1 cellular context compared by ENCODE assay signal in the genomic region with DNA sequence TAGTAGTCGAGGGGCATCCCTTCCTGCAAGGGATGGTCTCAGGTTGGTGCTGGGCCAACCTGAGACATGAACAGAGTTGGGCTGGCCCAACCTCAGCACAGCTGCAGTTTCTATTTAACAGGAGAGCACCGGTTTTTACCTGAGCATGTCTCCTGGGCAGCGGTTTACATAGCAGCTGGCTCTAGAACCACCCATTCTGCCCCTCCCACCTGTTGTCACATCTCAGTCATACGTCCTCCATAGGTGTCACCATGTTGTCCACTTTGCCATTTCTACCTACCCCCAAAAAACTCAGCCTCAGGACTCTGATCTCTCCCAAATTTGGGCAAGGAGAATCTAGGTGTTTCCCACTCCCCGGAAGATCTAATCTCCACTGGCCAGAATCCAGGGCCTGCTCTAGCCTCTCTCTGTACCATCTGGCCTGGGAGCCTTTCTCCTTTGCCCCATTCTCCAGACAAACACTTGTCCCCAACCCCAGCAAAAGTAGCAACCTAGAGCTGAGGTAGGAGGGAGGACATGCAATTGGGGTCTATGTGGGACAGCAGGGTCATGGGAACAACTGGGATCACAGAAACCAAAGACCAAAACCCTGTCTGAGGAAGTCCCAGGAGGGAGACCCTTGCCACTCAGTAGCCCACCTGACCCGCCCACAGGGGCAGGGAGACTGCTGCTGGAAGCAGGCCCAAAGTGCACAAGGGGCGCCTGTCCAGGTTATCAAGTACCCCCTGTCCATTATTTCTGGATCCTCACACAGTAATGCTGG.
A peak's percentile ranks its signal among the peaks of the same experiment; 100 is the strongest.
TF ChIP-seq lines count a peak whose summit lies in the region.

No MANE protein-coding gene starts in this region.

TF ChIP-seq in HepG2, 621 proteins besides CTCF, POLR2A, EP300 and RAD21 (continued from another document and continues in another):
- TF ChIP-seq, protein P1, sequence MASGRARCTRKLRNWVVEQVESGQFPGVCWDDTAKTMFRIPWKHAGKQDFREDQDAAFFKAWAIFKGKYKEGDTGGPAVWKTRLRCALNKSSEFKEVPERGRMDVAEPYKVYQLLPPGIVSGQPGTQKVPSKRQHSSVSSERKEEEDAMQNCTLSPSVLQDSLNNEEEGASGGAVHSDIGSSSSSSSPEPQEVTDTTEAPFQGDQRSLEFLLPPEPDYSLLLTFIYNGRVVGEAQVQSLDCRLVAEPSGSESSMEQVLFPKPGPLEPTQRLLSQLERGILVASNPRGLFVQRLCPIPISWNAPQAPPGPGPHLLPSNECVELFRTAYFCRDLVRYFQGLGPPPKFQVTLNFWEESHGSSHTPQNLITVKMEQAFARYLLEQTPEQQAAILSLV (CRISPR knock-in tag; IDR thresholded peaks at IDR 0.05; ENCODE audit: borderline replicate concordance) = 0 out of 2 replicates have a peak, but pooled peaks have one; percentile 2
- TF ChIP-seq, protein P2, sequence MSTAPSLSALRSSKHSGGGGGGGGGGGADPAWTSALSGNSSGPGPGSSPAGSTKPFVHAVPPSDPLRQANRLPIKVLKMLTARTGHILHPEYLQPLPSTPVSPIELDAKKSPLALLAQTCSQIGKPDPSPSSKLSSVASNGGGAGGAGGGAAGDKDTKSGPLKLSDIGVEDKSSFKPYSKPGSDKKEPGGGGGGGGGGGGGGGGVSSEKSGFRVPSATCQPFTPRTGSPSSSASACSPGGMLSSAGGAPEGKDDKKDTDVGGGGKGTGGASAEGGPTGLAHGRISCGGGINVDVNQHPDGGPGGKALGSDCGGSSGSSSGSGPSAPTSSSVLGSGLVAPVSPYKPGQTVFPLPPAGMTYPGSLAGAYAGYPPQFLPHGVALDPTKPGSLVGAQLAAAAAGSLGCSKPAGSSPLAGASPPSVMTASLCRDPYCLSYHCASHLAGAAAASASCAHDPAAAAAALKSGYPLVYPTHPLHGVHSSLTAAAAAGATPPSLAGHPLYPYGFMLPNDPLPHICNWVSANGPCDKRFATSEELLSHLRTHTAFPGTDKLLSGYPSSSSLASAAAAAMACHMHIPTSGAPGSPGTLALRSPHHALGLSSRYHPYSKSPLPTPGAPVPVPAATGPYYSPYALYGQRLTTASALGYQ (CRISPR knock-in tag; IDR thresholded peaks at IDR 0.05) = no peak
- no peak for TF ChIP-seq LCORL (IDR thresholded peaks at IDR 0.05)
- peak; percentile 15; the same call in 1 of the 2 replicates for TF ChIP-seq LCORL (CRISPR knock-in tag; IDR thresholded peaks at IDR 0.05)
- no peak for TF ChIP-seq TCF7 (IDR thresholded peaks at IDR 0.05; ENCODE audit: low read depth)
- no peak for TF ChIP-seq SP2 (CRISPR knock-in tag; IDR thresholded peaks at IDR 0.05)
- TF ChIP-seq POLR2AphosphoS2 (IDR thresholded peaks at IDR 0.05; ENCODE audit: low read depth, low read length) = peak; percentile 79
- TF ChIP-seq, protein P3, sequence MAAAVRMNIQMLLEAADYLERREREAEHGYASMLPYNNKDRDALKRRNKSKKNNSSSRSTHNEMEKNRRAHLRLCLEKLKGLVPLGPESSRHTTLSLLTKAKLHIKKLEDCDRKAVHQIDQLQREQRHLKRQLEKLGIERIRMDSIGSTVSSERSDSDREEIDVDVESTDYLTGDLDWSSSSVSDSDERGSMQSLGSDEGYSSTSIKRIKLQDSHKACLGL (CRISPR knock-in tag; IDR thresholded peaks at IDR 0.05) = 0 out of 2 replicates have a peak, but pooled peaks have one; percentile 35
- peak; percentile 7; the same call in 1 of the 2 replicates for TF ChIP-seq PHF8 (CRISPR knock-in tag; IDR thresholded peaks at IDR 0.05)
- no peak for TF ChIP-seq ZNF709 (CRISPR knock-in tag; IDR thresholded peaks at IDR 0.05)
- peak; percentile 44 for TF ChIP-seq ZFY (CRISPR knock-in tag; IDR thresholded peaks at IDR 0.05)
- no peak for TF ChIP-seq YEATS2 (CRISPR knock-in tag; IDR thresholded peaks at IDR 0.05; ENCODE audit: borderline replicate concordance)
- TF ChIP-seq MEIS2 (CRISPR knock-in tag; IDR thresholded peaks at IDR 0.05) = no peak
- 0 out of 2 replicates have a peak, but pooled peaks have one; percentile 4 for TF ChIP-seq ZNF670 (CRISPR knock-in tag; IDR thresholded peaks at IDR 0.05; ENCODE audit: borderline replicate concordance)
- TF ChIP-seq REXO4 (CRISPR knock-in tag; IDR thresholded peaks at IDR 0.05; ENCODE audit: borderline replicate concordance) = no peak
- TF ChIP-seq, protein P4, sequence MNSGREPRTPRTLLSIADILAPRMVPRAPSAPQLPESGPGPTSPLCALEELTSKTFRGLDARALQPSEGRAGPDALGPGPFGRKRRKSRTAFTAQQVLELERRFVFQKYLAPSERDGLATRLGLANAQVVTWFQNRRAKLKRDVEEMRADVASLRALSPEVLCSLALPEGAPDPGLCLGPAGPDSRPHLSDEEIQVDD (CRISPR knock-in tag; IDR thresholded peaks at IDR 0.05; ENCODE audit: borderline replicate concordance) = no peak
- no peak for TF ChIP-seq SMAD9 (CRISPR knock-in tag; IDR thresholded peaks at IDR 0.05)
- TF ChIP-seq ZBTB1 (CRISPR knock-in tag; IDR thresholded peaks at IDR 0.05; ENCODE audit: borderline replicate concordance) = no peak
- TF ChIP-seq ETV6 (CRISPR knock-in tag; conservative IDR thresholded peaks at IDR 0.05) = no peak
- TF ChIP-seq, protein P5, sequence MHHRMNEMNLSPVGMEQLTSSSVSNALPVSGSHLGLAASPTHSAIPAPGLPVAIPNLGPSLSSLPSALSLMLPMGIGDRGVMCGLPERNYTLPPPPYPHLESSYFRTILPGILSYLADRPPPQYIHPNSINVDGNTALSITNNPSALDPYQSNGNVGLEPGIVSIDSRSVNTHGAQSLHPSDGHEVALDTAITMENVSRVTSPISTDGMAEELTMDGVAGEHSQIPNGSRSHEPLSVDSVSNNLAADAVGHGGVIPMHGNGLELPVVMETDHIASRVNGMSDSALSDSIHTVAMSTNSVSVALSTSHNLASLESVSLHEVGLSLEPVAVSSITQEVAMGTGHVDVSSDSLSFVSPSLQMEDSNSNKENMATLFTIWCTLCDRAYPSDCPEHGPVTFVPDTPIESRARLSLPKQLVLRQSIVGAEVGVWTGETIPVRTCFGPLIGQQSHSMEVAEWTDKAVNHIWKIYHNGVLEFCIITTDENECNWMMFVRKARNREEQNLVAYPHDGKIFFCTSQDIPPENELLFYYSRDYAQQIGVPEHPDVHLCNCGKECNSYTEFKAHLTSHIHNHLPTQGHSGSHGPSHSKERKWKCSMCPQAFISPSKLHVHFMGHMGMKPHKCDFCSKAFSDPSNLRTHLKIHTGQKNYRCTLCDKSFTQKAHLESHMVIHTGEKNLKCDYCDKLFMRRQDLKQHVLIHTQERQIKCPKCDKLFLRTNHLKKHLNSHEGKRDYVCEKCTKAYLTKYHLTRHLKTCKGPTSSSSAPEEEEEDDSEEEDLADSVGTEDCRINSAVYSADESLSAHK (CRISPR knock-in tag; IDR thresholded peaks at IDR 0.05; ENCODE audit: borderline replicate concordance) = no peak
- TF ChIP-seq, protein P6, sequence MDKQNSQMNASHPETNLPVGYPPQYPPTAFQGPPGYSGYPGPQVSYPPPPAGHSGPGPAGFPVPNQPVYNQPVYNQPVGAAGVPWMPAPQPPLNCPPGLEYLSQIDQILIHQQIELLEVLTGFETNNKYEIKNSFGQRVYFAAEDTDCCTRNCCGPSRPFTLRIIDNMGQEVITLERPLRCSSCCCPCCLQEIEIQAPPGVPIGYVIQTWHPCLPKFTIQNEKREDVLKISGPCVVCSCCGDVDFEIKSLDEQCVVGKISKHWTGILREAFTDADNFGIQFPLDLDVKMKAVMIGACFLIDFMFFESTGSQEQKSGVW (CRISPR knock-in tag; IDR thresholded peaks at IDR 0.05; ENCODE audit: borderline replicate concordance) = no peak
- no peak for TF ChIP-seq PHF20 (CRISPR knock-in tag; IDR thresholded peaks at IDR 0.05)
- TF ChIP-seq HIVEP1 (CRISPR knock-in tag; IDR thresholded peaks at IDR 0.05) = peak; percentile 31; the same call in 1 of the 2 replicates
- TF ChIP-seq SMC3 (IDR thresholded peaks at IDR 0.05; ENCODE audit: low read length) = no peak
- no peak for TF ChIP-seq ZNF510 (CRISPR knock-in tag; IDR thresholded peaks at IDR 0.05; ENCODE audit: low read depth)
- 0 out of 2 replicates have a peak, but pooled peaks have one; percentile 14 for TF ChIP-seq ZNF253 (CRISPR knock-in tag; IDR thresholded peaks at IDR 0.05; ENCODE audit: borderline replicate concordance)
- TF ChIP-seq, protein P7, sequence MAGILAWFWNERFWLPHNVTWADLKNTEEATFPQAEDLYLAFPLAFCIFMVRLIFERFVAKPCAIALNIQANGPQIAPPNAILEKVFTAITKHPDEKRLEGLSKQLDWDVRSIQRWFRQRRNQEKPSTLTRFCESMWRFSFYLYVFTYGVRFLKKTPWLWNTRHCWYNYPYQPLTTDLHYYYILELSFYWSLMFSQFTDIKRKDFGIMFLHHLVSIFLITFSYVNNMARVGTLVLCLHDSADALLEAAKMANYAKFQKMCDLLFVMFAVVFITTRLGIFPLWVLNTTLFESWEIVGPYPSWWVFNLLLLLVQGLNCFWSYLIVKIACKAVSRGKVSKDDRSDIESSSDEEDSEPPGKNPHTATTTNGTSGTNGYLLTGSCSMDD (CRISPR knock-in tag; IDR thresholded peaks at IDR 0.05) = no peak
- TF ChIP-seq, protein P8, sequence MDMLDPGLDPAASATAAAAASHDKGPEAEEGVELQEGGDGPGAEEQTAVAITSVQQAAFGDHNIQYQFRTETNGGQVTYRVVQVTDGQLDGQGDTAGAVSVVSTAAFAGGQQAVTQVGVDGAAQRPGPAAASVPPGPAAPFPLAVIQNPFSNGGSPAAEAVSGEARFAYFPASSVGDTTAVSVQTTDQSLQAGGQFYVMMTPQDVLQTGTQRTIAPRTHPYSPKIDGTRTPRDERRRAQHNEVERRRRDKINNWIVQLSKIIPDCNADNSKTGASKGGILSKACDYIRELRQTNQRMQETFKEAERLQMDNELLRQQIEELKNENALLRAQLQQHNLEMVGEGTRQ (IDR thresholded peaks at IDR 0.05; ENCODE audit: low read depth, low read length) = no peak
- TF ChIP-seq, protein P8 (CRISPR knock-in tag; IDR thresholded peaks at IDR 0.05; ENCODE audit: borderline replicate concordance) = no peak
- TF ChIP-seq CHCHD3 (CRISPR knock-in tag; IDR thresholded peaks at IDR 0.05) = 0 out of 2 replicates have a peak, but pooled peaks have one; percentile 42
- peak; percentile 58; the same call in 1 of the 2 replicates for TF ChIP-seq POLR2AphosphoS5 (IDR thresholded peaks at IDR 0.05; ENCODE audit: low read depth, low read length)
- TF ChIP-seq, protein P9, sequence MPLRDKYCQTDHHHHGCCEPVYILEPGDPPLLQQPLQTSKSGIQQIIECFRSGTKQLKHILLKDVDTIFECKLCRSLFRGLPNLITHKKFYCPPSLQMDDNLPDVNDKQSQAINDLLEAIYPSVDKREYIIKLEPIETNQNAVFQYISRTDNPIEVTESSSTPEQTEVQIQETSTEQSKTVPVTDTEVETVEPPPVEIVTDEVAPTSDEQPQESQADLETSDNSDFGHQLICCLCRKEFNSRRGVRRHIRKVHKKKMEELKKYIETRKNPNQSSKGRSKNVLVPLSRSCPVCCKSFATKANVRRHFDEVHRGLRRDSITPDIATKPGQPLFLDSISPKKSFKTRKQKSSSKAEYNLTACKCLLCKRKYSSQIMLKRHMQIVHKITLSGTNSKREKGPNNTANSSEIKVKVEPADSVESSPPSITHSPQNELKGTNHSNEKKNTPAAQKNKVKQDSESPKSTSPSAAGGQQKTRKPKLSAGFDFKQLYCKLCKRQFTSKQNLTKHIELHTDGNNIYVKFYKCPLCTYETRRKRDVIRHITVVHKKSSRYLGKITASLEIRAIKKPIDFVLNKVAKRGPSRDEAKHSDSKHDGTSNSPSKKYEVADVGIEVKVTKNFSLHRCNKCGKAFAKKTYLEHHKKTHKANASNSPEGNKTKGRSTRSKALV (CRISPR knock-in tag; IDR thresholded peaks at IDR 0.05) = no peak
- no peak for TF ChIP-seq SATB2 (CRISPR knock-in tag; IDR thresholded peaks at IDR 0.05)
- TF ChIP-seq TBL1XR1 (IDR thresholded peaks at IDR 0.05; ENCODE audit: borderline replicate concordance, low read length, partially characterized antibody) = no peak
- TF ChIP-seq CAMTA2 (CRISPR knock-in tag; IDR thresholded peaks at IDR 0.05; ENCODE audit: borderline replicate concordance) = 0 out of 2 replicates have a peak, but pooled peaks have one; percentile 35
- TF ChIP-seq, protein P10, sequence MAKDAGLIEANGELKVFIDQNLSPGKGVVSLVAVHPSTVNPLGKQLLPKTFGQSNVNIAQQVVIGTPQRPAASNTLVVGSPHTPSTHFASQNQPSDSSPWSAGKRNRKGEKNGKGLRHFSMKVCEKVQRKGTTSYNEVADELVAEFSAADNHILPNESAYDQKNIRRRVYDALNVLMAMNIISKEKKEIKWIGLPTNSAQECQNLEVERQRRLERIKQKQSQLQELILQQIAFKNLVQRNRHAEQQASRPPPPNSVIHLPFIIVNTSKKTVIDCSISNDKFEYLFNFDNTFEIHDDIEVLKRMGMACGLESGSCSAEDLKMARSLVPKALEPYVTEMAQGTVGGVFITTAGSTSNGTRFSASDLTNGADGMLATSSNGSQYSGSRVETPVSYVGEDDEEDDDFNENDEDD (CRISPR knock-in tag; IDR thresholded peaks at IDR 0.05; ENCODE audit: borderline replicate concordance) = no peak
- TF ChIP-seq, protein P11, sequence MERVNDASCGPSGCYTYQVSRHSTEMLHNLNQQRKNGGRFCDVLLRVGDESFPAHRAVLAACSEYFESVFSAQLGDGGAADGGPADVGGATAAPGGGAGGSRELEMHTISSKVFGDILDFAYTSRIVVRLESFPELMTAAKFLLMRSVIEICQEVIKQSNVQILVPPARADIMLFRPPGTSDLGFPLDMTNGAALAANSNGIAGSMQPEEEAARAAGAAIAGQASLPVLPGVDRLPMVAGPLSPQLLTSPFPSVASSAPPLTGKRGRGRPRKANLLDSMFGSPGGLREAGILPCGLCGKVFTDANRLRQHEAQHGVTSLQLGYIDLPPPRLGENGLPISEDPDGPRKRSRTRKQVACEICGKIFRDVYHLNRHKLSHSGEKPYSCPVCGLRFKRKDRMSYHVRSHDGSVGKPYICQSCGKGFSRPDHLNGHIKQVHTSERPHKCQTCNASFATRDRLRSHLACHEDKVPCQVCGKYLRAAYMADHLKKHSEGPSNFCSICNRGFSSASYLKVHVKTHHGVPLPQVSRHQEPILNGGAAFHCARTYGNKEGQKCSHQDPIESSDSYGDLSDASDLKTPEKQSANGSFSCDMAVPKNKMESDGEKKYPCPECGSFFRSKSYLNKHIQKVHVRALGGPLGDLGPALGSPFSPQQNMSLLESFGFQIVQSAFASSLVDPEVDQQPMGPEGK (CRISPR knock-in tag; IDR thresholded peaks at IDR 0.05) = no peak
- TF ChIP-seq, protein P12, sequence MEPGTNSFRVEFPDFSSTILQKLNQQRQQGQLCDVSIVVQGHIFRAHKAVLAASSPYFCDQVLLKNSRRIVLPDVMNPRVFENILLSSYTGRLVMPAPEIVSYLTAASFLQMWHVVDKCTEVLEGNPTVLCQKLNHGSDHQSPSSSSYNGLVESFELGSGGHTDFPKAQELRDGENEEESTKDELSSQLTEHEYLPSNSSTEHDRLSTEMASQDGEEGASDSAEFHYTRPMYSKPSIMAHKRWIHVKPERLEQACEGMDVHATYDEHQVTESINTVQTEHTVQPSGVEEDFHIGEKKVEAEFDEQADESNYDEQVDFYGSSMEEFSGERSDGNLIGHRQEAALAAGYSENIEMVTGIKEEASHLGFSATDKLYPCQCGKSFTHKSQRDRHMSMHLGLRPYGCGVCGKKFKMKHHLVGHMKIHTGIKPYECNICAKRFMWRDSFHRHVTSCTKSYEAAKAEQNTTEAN (CRISPR knock-in tag; conservative IDR thresholded peaks at IDR 0.05) = 0 out of 2 replicates have a peak, but pooled peaks have one; percentile 33
